16 cellular contexts compared by ENCODE assay signal in genomic region chr18:63828120-63828519, GRCh38. TPM values are rescaled to one million over a fixed set of nuclear protein-coding genes. Genes with fewer than 3 reads are reported as not detected.
DNase-seq lines count a peak whose midpoint lies in the region; ATAC-seq, FAIRE-seq and TF ChIP-seq lines count a peak whose summit lies in the region.
"Had no signal": no experiment of that assay in that cellular context is flagged by ENCODE, and none has a peak within 500 bp of the region (broad histone marks: within the 10 kb centered on the region; RNA-seq: fewer than 3 reads in every experiment).

No MANE protein-coding gene starts in this region.

- no peak overlapping the region for H3K18ac ChIP-seq in H1 (ENCODE audit: extremely low read depth, low read length)

- TF ChIP-seq POLR2A in H1 (IDR thresholded peaks at IDR 0.05; ENCODE audit: control extremely low read depth in 1 of 2, low read depth in 2 of 2, low read length in 2 of 2) (no peak), gastrocnemius medialis (IDR thresholded peaks at IDR 0.05) (no peak)

- no peaks in the 10 kb centered on the region for H3K23me2 ChIP-seq in H1 (ENCODE audit: low read depth, low read length)

- H2AFZ ChIP-seq in H1 (ENCODE audit: low read length) = peak overlapping the region; percentile 80; the same call in 1 of the 2 replicates

- H4K5ac ChIP-seq in H1 (ENCODE audit: insufficient read length, low read depth, low read length) = no peak overlapping the region

- no peak overlapping the region for H2BK12ac ChIP-seq in H1 (ENCODE audit: low read depth, low read length)

- POLR2A ChIA-PET in H1 (lab: Charles Lee; ENCODE audit: partially characterized antibody) = no interaction called here

- H2AK5ac ChIP-seq in H1 (ENCODE audit: low read depth, low read length) = no peak overlapping the region

- no peak overlapping the region for H3K27ac ChIP-seq in H1 (ENCODE audit: low read depth, low read length)
- H3K27ac ChIP-seq in gastrocnemius medialis = no peak overlapping the region
- H3K27ac ChIP-seq: A549 had no signal

- H3K56ac ChIP-seq in H1 (replicated peaks; ENCODE audit: insufficient read length, low read depth, low read length) = no peak overlapping the region

- ATAC-seq in gastrocnemius medialis = no peak
- ATAC-seq: A549; CD8-positive, alpha-beta T cell had no signal

- H2BK20ac ChIP-seq in H1 (ENCODE audit: low read length) = no peak overlapping the region

- no peak for TF ChIP-seq CTCF in HFF-Myc (IDR thresholded peaks at IDR 0.05; ENCODE audit: low read depth, low read length, missing control alignments)
- no peak for TF ChIP-seq CTCF in H1 (IDR thresholded peaks at IDR 0.05; ENCODE audit: control extremely low read depth in 1 of 3, insufficient read depth in 1 of 3, low read depth in 1 of 3, low read length in 3 of 3)
- no peak for TF ChIP-seq CTCF in gastrocnemius medialis (IDR thresholded peaks at IDR 0.05 in 4 of 5, conservative IDR thresholded peaks at IDR 0.05 in 1 of 5)

- no peaks in the 10 kb centered on the region for H3K79me1 ChIP-seq in H1 (ENCODE audit: low read depth, low read length)

- no peaks in the 10 kb centered on the region for H3K4me1 ChIP-seq in H1 (replicated peaks in 1 of 4; ENCODE audit: control insufficient read depth in 3 of 4, insufficient read depth in 4 of 4, low read length in 3 of 4)
- no peaks in the 10 kb centered on the region for H3K4me1 ChIP-seq in gastrocnemius medialis
- H3K4me1 ChIP-seq: A549, BE2C, Caco-2 had no signal

- TF ChIP-seq RAD21 in H1 (IDR thresholded peaks at IDR 0.05 in 1 of 2, conservative IDR thresholded peaks at IDR 0.05 in 1 of 2; ENCODE audit: low read depth in 2 of 2, low read length in 2 of 2) = no peak

- no peak overlapping the region for H2BK5ac ChIP-seq in H1 (ENCODE audit: low read depth, low read length)

- no peak overlapping the region for H2BK15ac ChIP-seq in H1 (ENCODE audit: low read length)

- no peak overlapping the region for H2BK120ac ChIP-seq in H1 (replicated peaks; ENCODE audit: low read depth, low read length)

- no peak overlapping the region for H3K4me2 ChIP-seq in H1 (ENCODE audit: insufficient read depth in 1 of 2, low read depth in 2 of 2, low read length in 2 of 2)
- H3K4me2 ChIP-seq: A549 had no signal

- no peak overlapping the region for H4K91ac ChIP-seq in H1 (replicated peaks; ENCODE audit: insufficient read length, low read length)

- no peak overlapping the region for H3K14ac ChIP-seq in H1 (ENCODE audit: insufficient read length)

- no peak for FAIRE-seq in H1 (lab: Jason Lieb, UNC)
- FAIRE-seq: A549, GM18507 had no signal

- no peak overlapping the region for H3K9ac ChIP-seq in H1 (replicated peaks in 1 of 4; ENCODE audit: extremely low read depth in 1 of 4, low read depth in 3 of 4, low read length in 3 of 4)

- no peak overlapping the region for H3K4ac ChIP-seq in H1 (replicated peaks; ENCODE audit: insufficient read length, low read depth, low read length)

- H4K8ac ChIP-seq in H1 (ENCODE audit: extremely low read depth, insufficient read depth, low read length) = no peak overlapping the region

- H3K79me2 ChIP-seq in H1 (ENCODE audit: control insufficient read depth in 1 of 2, insufficient read depth in 2 of 2, low read length in 2 of 2) = no peaks in the 10 kb centered on the region

- in situ Hi-C loops in gastrocnemius medialis (cut with MboI; ENCODE audit: low sequenced_read_pairs in 4 of 4) = loop anchor here in 1 of 4 donors (25.0 kb wide), 1 partner anchor 109 kb away; the partner anchor contains the start of gene HMSD

- DNase-seq in HFF-Myc (ENCODE audit: extremely low read depth, low read depth) = no peak
- peak; percentile 18 for DNase-seq in RPMI8226
- no peak for DNase-seq in H1 (ENCODE audit: low read depth in 1 of 2, low spot score in 2 of 2)
- no peak for DNase-seq in NOMO-1 (lab: John Stamatoyannopoulos, UW; ENCODE audit: unreplicated experiment in 2 of 2)
- DNase-seq in cortex of kidney (lab: John Stamatoyannopoulos, UW) = no peak
- no peak for DNase-seq in gastrocnemius medialis
- DNase-seq: BE2C; Caco-2; CD8-positive, alpha-beta T cell; HCEC 1CT; KG1 had no signal

- H3K4me3 ChIP-seq in HFF-Myc (replicated peaks; ENCODE audit: low read depth, low read length) (peak overlapping the region; percentile 12), H1 (ENCODE audit: extremely low read depth in 1 of 4, insufficient read depth in 2 of 4, low read depth in 3 of 4, low read length in 4 of 4) (no peak overlapping the region), gastrocnemius medialis (no peak overlapping the region)
- H3K4me3 ChIP-seq: A549 had no signal

- H3K9me3 ChIP-seq in H1 (ENCODE audit: insufficient read depth in 2 of 2, low read depth in 1 of 2, low read length in 1 of 2) (no peaks in the 10 kb centered on the region), gastrocnemius medialis (no peaks in the 10 kb centered on the region)
- H3K9me3 ChIP-seq: A549, BE2C, Caco-2 had no signal

- H3K23ac ChIP-seq in H1 (ENCODE audit: insufficient read length) = no peak overlapping the region

- no peak for TF ChIP-seq EP300 in H1 (IDR thresholded peaks at IDR 0.05; ENCODE audit: borderline replicate concordance in 1 of 2, low read depth in 2 of 2, low read length in 2 of 2)

- H3K36me3 ChIP-seq in H1 (ENCODE audit: control insufficient read depth in 2 of 4, insufficient read depth in 4 of 4, low read length in 3 of 4) (no peaks in the 10 kb centered on the region), gastrocnemius medialis (no peaks in the 10 kb centered on the region)
- H3K36me3 ChIP-seq: BE2C had no signal

- H4K20me1 ChIP-seq in H1 (replicated peaks in 1 of 2; ENCODE audit: control insufficient read depth in 1 of 2, insufficient read depth in 2 of 2, low read length in 2 of 2) = no peaks in the 10 kb centered on the region

- WGBS in H1 (ENCODE audit: extremely low coverage in 1 of 2, insufficient coverage in 1 of 2, insufficient read length in 1 of 2, insufficient replicate concordance in 2 of 2, low coverage in 1 of 2, low lambda C conversion rate in 2 of 2, missing lambda C conversion rate in 1 of 2), 2 experiments = 100% methylated on average over 3 of the region's 3 CpGs; no CpG with 5 or more reads in 1 of the 2 experiments

- CTCF ChIA-PET in H1 (lab: Charles Lee; ENCODE audit: partially characterized antibody) = interaction anchor here (1.5 to 1.8 kb wide), 2 partner anchors 18 to 310 kb away, joined by 3 to 6 read pairs; no protein-coding TSS in a partner anchor

- intact Hi-C loops in gastrocnemius medialis (cut with DNase I; ENCODE audit: low total_unique reads) = no loop called here

- no peaks in the 10 kb centered on the region for H3K27me3 ChIP-seq in H1 (replicated peaks in 1 of 4; ENCODE audit: control insufficient read depth in 3 of 4, extremely low read depth in 1 of 4, insufficient read depth in 3 of 4, low read length in 3 of 4)
- H3K27me3 ChIP-seq in gastrocnemius medialis = no peaks in the 10 kb centered on the region
- H3K27me3 ChIP-seq: BE2C had no signal

TF ChIP-seq in H1, 55 proteins besides CTCF, POLR2A, EP300 and RAD21 (continues in another document):
- TF ChIP-seq YY1 (IDR thresholded peaks at IDR 0.05; ENCODE audit: low read depth, low read length) = no peak
- no peak for TF ChIP-seq BRCA1 (IDR thresholded peaks at IDR 0.05; ENCODE audit: low read depth, low read length)
- no peak for TF ChIP-seq SUZ12 (IDR thresholded peaks at IDR 0.05; ENCODE audit: low read length)
- TF ChIP-seq TBP (IDR thresholded peaks at IDR 0.05; ENCODE audit: low read depth, low read length) = no peak
- no peak for TF ChIP-seq NANOG (IDR thresholded peaks at IDR 0.05; ENCODE audit: insufficient read depth, low read depth, low read length, poor library complexity, severe bottlenecking)
- TF ChIP-seq KDM5A (IDR thresholded peaks at IDR 0.05; ENCODE audit: low read length) = no peak
- no peak for TF ChIP-seq JUN (IDR thresholded peaks at IDR 0.05; ENCODE audit: low read depth, low read length)
- TF ChIP-seq ZNF274 (IDR thresholded peaks at IDR 0.05; ENCODE audit: borderline replicate concordance, extremely low read depth, low read length) = no peak
- no peak for TF ChIP-seq GABPA (IDR thresholded peaks at IDR 0.05; ENCODE audit: borderline replicate concordance, insufficient read depth, low read length)
- no peak for TF ChIP-seq USF2 (IDR thresholded peaks at IDR 0.05; ENCODE audit: low read length)
- no peak for TF ChIP-seq POU5F1 (IDR thresholded peaks at IDR 0.05; ENCODE audit: low read depth, low read length)
- no peak for TF ChIP-seq GTF2F1 (IDR thresholded peaks at IDR 0.05; ENCODE audit: borderline replicate concordance, low read depth, low read length)
- TF ChIP-seq NRF1 (IDR thresholded peaks at IDR 0.05; ENCODE audit: low read depth, low read length) = no peak
- no peak for TF ChIP-seq CREB1 (IDR thresholded peaks at IDR 0.05)

RNA-seq across cellular contexts. Expression of gene SERPINB7, which starts 52.9 kb away (rescaled TPM):
- total RNA-seq in H1 (2021; fragmentation: NEBNext Ultra II Directional; extraction: Animal tissue kit (Norgen Biotek cat#: 25700)) = not detected in 2 replicates
- polyA plus RNA-seq in H1 (2011; rRNA removed) = not detected in 2 replicates
- not detected for polyA plus RNA-seq in H1 (2011; cell fraction: cytosol; rRNA removed)
- polyA plus RNA-seq in H1 (2011; cell fraction: nucleus; rRNA removed) = not detected
- not detected in 4 replicates for polyA plus RNA-seq in H1 (2012, experiment 1 of 2)
- polyA plus RNA-seq in H1 (2012, experiment 2 of 2) = not detected
- polyA plus RNA-seq in H1 (2013, experiment 1 of 2) = not detected
- polyA plus RNA-seq in H1 (2013, experiment 2 of 2) = 0.15 TPM
- not detected in 2 replicates for polyA minus RNA-seq in H1 (2011; rRNA and poly(A)+ RNA removed)
- not detected for polyA minus RNA-seq in H1 (2011; cell fraction: cytosol; rRNA and poly(A)+ RNA removed)
- not detected for polyA minus RNA-seq in H1 (2011; cell fraction: nucleus; rRNA and poly(A)+ RNA removed)
- total RNA-seq in gastrocnemius medialis = not detected
- total RNA-seq: Caco-2; CD8-positive, alpha-beta T cell; HT-29 had no signal
- polyA plus RNA-seq: CD14-positive monocyte, IgD-negative memory B cell had no signal

RNA-seq across cellular contexts. Expression of gene SERPINB2, which starts 59.4 kb away (rescaled TPM):
- total RNA-seq in H1 (2021; fragmentation: NEBNext Ultra II Directional; extraction: Animal tissue kit (Norgen Biotek cat#: 25700)) = not detected in 2 replicates
- polyA plus RNA-seq in H1 (2011; rRNA removed) = not detected in 2 replicates
- not detected for polyA plus RNA-seq in H1 (2011; cell fraction: cytosol; rRNA removed)
- polyA plus RNA-seq in H1 (2011; cell fraction: nucleus; rRNA removed) = not detected
- polyA plus RNA-seq in H1 (2012, experiment 1 of 2) = not detected in 4 replicates
- not detected for polyA plus RNA-seq in H1 (2012, experiment 2 of 2)
- polyA plus RNA-seq in H1 (2013, experiment 1 of 2) = not detected
- polyA plus RNA-seq in H1 (2013, experiment 2 of 2) = not detected
- not detected in 2 replicates for polyA minus RNA-seq in H1 (2011; rRNA and poly(A)+ RNA removed)
- polyA minus RNA-seq in H1 (2011; cell fraction: cytosol; rRNA and poly(A)+ RNA removed) = not detected
- polyA minus RNA-seq in H1 (2011; cell fraction: nucleus; rRNA and poly(A)+ RNA removed) = not detected
- not detected for total RNA-seq in gastrocnemius medialis
- total RNA-seq: Caco-2; CD8-positive, alpha-beta T cell; HT-29 had no signal
- polyA plus RNA-seq: A549, IgD-negative memory B cell had no signal
